ENCODE assay signal across 22 cellular contexts in the genomic region with DNA sequence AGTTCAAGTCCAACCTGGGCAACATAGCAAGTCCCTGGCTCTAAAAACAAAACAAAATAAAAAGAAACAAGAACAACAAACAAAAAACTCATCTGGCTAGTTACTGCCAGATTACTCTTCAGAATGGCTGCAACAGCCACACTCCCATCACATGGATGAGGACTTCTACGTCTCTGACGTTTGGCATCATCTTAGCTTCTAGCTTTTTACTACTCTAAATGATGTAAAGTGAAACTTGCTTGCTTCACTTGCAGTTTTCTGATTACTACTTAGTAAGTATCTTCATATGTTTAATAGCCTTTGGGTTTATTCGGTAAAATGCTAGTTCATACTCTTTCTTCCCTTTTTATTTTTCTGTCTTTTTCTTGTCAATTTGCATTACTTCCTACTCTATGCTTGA.
A peak's percentile ranks its signal among the peaks of the same experiment; 100 is the strongest.
DNase-seq lines count a peak whose midpoint lies in the region; ATAC-seq and TF ChIP-seq lines count a peak whose summit lies in the region.
"Had no signal": no experiment of that assay in that cellular context is flagged by ENCODE, and none has a peak within 500 bp of the region (broad histone marks: within the 10 kb centered on the region; RNA-seq: fewer than 3 reads in every experiment).

No MANE protein-coding gene starts in this region.

- no peak overlapping the region for H3K4me3 ChIP-seq in smooth muscle cell
- H3K4me3 ChIP-seq: GM23248 had no signal

- no peaks in the 10 kb centered on the region for H3F3A ChIP-seq in smooth muscle cell (ENCODE audit: low read depth)

- peak overlapping the region; percentile 74 for H3K27ac Mint-ChIP-seq in activated CD4-positive, alpha-beta T cell treated with anti-CD3 and anti-CD28 coated beads, Interleukin-2, amount 10 ng/mL, durations not matched to agents 24 days and 14 days
- H3K27ac Mint-ChIP-seq in CD14-positive monocyte: peak overlapping the region in 5 of 7 donors; percentile 30 to 81 (median 65)
- peak overlapping the region; percentile 72 for H3K27ac Mint-ChIP-seq in T-helper 17 cell
- peak overlapping the region; percentile 2 to 80 for H3K27ac Mint-ChIP-seq in natural killer cell
- H3K27ac Mint-ChIP-seq: H9, HFFc6, IgD-negative memory B cell had no signal

- 74% methylated on average over 3 of the region's 3 CpGs for WGBS in smooth muscle cell (ENCODE audit: low lambda C conversion rate)

- no peak overlapping the region for H3K27ac ChIP-seq in smooth muscle cell (ENCODE audit: low read depth)
- H3K27ac ChIP-seq: C4-2B, GM23248 had no signal

- intact Hi-C loops in activated CD4-positive, alpha-beta T cell treated with anti-CD3 and anti-CD28 coated beads, Interleukin-2, amount 10 ng/mL, durations not matched to agents 24 days and 14 days (cut with micrococcal nuclease): no loop called here
- intact Hi-C loops in CD14-positive monocyte (cut with micrococcal nuclease) (no loop called here), natural killer cell (cut with micrococcal nuclease) (no loop called here)

- H4K20me1 ChIP-seq in smooth muscle cell (ENCODE audit: low read depth): no peaks in the 10 kb centered on the region

- peaks cover 3% of the 10 kb centered on the region for H3K9me3 Mint-ChIP-seq in activated CD4-positive, alpha-beta T cell treated with anti-CD3 and anti-CD28 coated beads, Interleukin-2, amount 10 ng/mL, durations not matched to agents 24 days and 14 days
- H3K9me3 Mint-ChIP-seq in CD14-positive monocyte (peaks cover 0 to 4% (median 0%) of the 10 kb centered on the region in 7 donors), natural killer cell (no peaks in the 10 kb centered on the region)
- H3K9me3 Mint-ChIP-seq: H9, HFFc6 had no signal

- no peak for DNase-seq in activated CD4-positive, alpha-beta T cell treated with anti-CD3 and anti-CD28 coated beads, Interleukin-2, amount 10 ng/mL, durations not matched to agents 24 days and 14 days
- DNase-seq in activated CD4-positive, alpha-beta T cell treated with anti-CD3 and anti-CD28 coated beads for 48 hours: no peak
- no peak for DNase-seq in CD14-positive monocyte (ENCODE audit: low spot score)
- no peak for DNase-seq in T-helper 17 cell
- no peak for DNase-seq in natural killer cell
- no peak for DNase-seq in central memory CD4-positive, alpha-beta T cell
- DNase-seq in smooth muscle cell (lab: John Stamatoyannopoulos, UW; ENCODE audit: unreplicated experiment): no peak
- DNase-seq: DMS53; GDM1; GM23248; H9; HFFc6; MV-4-11; NCI-H1105 treated with DMSO at 0.1 percent for 48 hours; NCI-H2029 treated with DMSO at 0.1 percent for 48 hours; NCI-H226; NCI-H510A treated with DMSO at 0.1 percent for 48 hours; NCI-H774; NK-92 treated with Interleukin-12 subunit alpha and Interleukin-12 subunit beta, amount 100 ng/mL, for 24 hours had no signal

- ATAC-seq in T-helper 17 cell (no peak), natural killer cell (no peak)
- ATAC-seq: Panc1 had no signal

- H3K36me3 Mint-ChIP-seq in activated CD4-positive, alpha-beta T cell treated with anti-CD3 and anti-CD28 coated beads, Interleukin-2, amount 10 ng/mL, durations not matched to agents 24 days and 14 days (ENCODE audit: low read depth): peaks cover 71% of the 10 kb centered on the region
- peaks cover 25 to 26% of the 10 kb centered on the region in 2 donors for H3K36me3 Mint-ChIP-seq in CD14-positive monocyte
- H3K36me3 Mint-ChIP-seq in T-helper 17 cell (ENCODE audit: low read depth): peaks cover 8% of the 10 kb centered on the region
- peaks cover 15% of the 10 kb centered on the region for H3K36me3 Mint-ChIP-seq in natural killer cell

- TF ChIP-seq CTCF in CD14-positive monocyte (IDR thresholded peaks at IDR 0.05): no peak
- TF ChIP-seq CTCF in natural killer cell (IDR thresholded peaks at IDR 0.05): no peak
- TF ChIP-seq CTCF in smooth muscle cell (IDR thresholded peaks at IDR 0.05; ENCODE audit: borderline replicate concordance, insufficient read depth, poor library complexity, severe bottlenecking): no peak

- H3K9ac ChIP-seq in smooth muscle cell (ENCODE audit: low read depth): no peak overlapping the region
- H3K9ac ChIP-seq: GM23248 had no signal

- no peaks in the 10 kb centered on the region for H3K27me3 Mint-ChIP-seq in activated CD4-positive, alpha-beta T cell treated with anti-CD3 and anti-CD28 coated beads, Interleukin-2, amount 10 ng/mL, durations not matched to agents 24 days and 14 days
- H3K27me3 Mint-ChIP-seq in CD14-positive monocyte (ENCODE audit: low read depth in 3 of 3): no peaks in the 10 kb centered on the region
- no peaks in the 10 kb centered on the region for H3K27me3 Mint-ChIP-seq in T-helper 17 cell
- no peaks in the 10 kb centered on the region for H3K27me3 Mint-ChIP-seq in natural killer cell (ENCODE audit: low read depth in 2 of 2)
- H3K27me3 Mint-ChIP-seq: IgD-negative memory B cell had no signal

- H2AFZ ChIP-seq in smooth muscle cell (ENCODE audit: low read depth): no peak overlapping the region
- H2AFZ ChIP-seq: GM23248 had no signal

- no peaks in the 10 kb centered on the region for H3K4me1 ChIP-seq in smooth muscle cell (ENCODE audit: low read depth)

- peak overlapping the region; percentile 48 for H3K4me3 Mint-ChIP-seq in activated CD4-positive, alpha-beta T cell treated with anti-CD3 and anti-CD28 coated beads, Interleukin-2, amount 10 ng/mL, durations not matched to agents 24 days and 14 days
- H3K4me3 Mint-ChIP-seq in CD14-positive monocyte (no peak overlapping the region), T-helper 17 cell (no peak overlapping the region), natural killer cell (no peak overlapping the region)
- H3K4me3 Mint-ChIP-seq: H9, HFFc6, IgD-negative memory B cell had no signal

- H3K9me3 ChIP-seq in T-helper 17 cell (ENCODE audit: control insufficient read depth, low read length, poor library complexity, severe bottlenecking) (no peaks in the 10 kb centered on the region), smooth muscle cell (replicated peaks; ENCODE audit: low read depth) (no peaks in the 10 kb centered on the region)

- no peak overlapping the region for H3K4me2 ChIP-seq in smooth muscle cell

- no peaks in the 10 kb centered on the region for H3K79me2 ChIP-seq in smooth muscle cell (ENCODE audit: low read depth)

- H3K27me3 ChIP-seq in smooth muscle cell (ENCODE audit: low read depth): no peaks in the 10 kb centered on the region

- H3K36me3 ChIP-seq in smooth muscle cell (ENCODE audit: low read depth): no peaks in the 10 kb centered on the region

- peaks cover 51% of the 10 kb centered on the region for H3K4me1 Mint-ChIP-seq in activated CD4-positive, alpha-beta T cell treated with anti-CD3 and anti-CD28 coated beads, Interleukin-2, amount 10 ng/mL, durations not matched to agents 24 days and 14 days
- H3K4me1 Mint-ChIP-seq in CD14-positive monocyte (peaks cover 27% of the 10 kb centered on the region), T-helper 17 cell (peaks cover 27% of the 10 kb centered on the region), natural killer cell (peaks cover 28 to 36% of the 10 kb centered on the region in 2 donors)
